1 cellular context compared by ENCODE assay signal in genomic region chr6:88725111-88725711, GRCh38.
TF ChIP-seq lines count a peak whose summit lies in the region.

No MANE protein-coding gene starts in this region.

TF ChIP-seq in SK-N-SH, 30 proteins besides CTCF, POLR2A, EP300 and RAD21 (continued from another document):
- TF ChIP-seq REST (IDR thresholded peaks at IDR 0.05; ENCODE audit: low read depth, low read length) = no peak
- TF ChIP-seq GABPA (IDR thresholded peaks at IDR 0.05; ENCODE audit: low read depth) = no peak
- TF ChIP-seq SMC3 (IDR thresholded peaks at IDR 0.05; ENCODE audit: low read depth, low read length) = no peak
- TF ChIP-seq FOXM1 (IDR thresholded peaks at IDR 0.05; ENCODE audit: low read depth) = no peak
- TF ChIP-seq ZBTB33 (IDR thresholded peaks at IDR 0.05; ENCODE audit: borderline replicate concordance, low read depth) = no peak
- no peak for TF ChIP-seq TEAD4 (IDR thresholded peaks at IDR 0.05; ENCODE audit: borderline replicate concordance, insufficient read depth)
- TF ChIP-seq MXI1 (IDR thresholded peaks at IDR 0.05; ENCODE audit: low read depth, low read length) = no peak
- TF ChIP-seq FOSL2 (IDR thresholded peaks at IDR 0.05; ENCODE audit: borderline replicate concordance, low read depth) = no peak
- TF ChIP-seq NRF1 (IDR thresholded peaks at IDR 0.05; ENCODE audit: low read depth, low read length) = no peak
- no peak for TF ChIP-seq JUND (IDR thresholded peaks at IDR 0.05)
